9 cellular contexts compared by ENCODE assay signal in the genomic region with DNA sequence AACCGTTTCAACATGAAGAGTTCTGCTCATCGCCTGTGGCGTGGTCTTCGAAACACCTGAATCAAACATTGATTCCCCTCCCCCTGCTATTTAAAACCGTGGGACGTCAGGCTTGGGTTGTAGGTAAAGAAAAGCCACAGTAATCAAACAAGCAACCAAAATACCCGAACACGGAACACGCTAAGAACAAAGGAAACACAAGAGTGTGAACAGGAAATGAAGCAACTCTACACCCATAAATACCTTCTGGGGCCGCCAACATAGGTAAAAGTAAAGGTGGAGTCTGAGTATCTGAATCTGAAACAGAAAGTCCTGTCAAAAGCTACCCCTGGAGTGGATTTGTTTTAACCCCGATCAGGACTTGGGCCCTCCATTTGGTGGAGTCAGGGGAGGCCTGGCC. TPM values are rescaled to one million over a fixed set of nuclear protein-coding genes. Genes with fewer than 3 reads are reported as not detected.
DNase-seq lines count a peak whose midpoint lies in the region; TF ChIP-seq lines count a peak whose summit lies in the region.
"Not testable (repeated sequence)": the region's sequence is repeated elsewhere in the genome, so short reads cannot be mapped to it uniquely, and the experiment has no call there.
"Had no signal": no experiment of that assay in that cellular context is flagged by ENCODE, and none has a peak within 500 bp of the region (broad histone marks: within the 10 kb centered on the region; RNA-seq: fewer than 3 reads in every experiment).

No MANE protein-coding gene starts in this region.

- intact Hi-C loops in vagina (cut with DNase I) = not testable (repeated sequence)

- H3K9ac ChIP-seq in H9 (ENCODE audit: extremely low read depth, insufficient read length, low read length) = not testable (repeated sequence)
- peak overlapping the region; percentile 50 for H3K9ac ChIP-seq in mucosa of stomach (ENCODE audit: low read length)

- not testable (repeated sequence) for H3K79me2 ChIP-seq in H9 (ENCODE audit: insufficient read depth, low read length)

- H3K9me3 ChIP-seq in H9 (ENCODE audit: control insufficient read depth, low read depth, low read length); SJSA1 (replicated peaks); mucosa of stomach (ENCODE audit: control insufficient read depth, low read length); vagina: not testable (repeated sequence)

- H3K27me3 Mint-ChIP-seq in H9 (ENCODE audit: low read depth) = not testable (repeated sequence)

- not testable (repeated sequence) for DNase-seq in H9; SJSA1 (ENCODE audit: low read depth in 1 of 2, low spot score in 2 of 2); astrocyte of the spinal cord (ENCODE audit: low read depth, low spot score); fibroblast of mammary gland (ENCODE audit: low read depth); vagina (ENCODE audit: extremely low spot score in 2 of 2)
- peak; percentile 51 for DNase-seq in activated CD8-positive, alpha-beta memory T cell treated with anti-CD3 and anti-CD28 coated beads, Interleukin-2, amount 50 U/mL, for 1 hour (ENCODE audit: extremely low read depth)
- peak; percentile 35 for DNase-seq in stimulated activated CD4-positive, alpha-beta T cell treated with anti-CD3 and anti-CD28 coated beads, Interleukin-15, amount 100 ng/mL, for 24 hours

- H3K27me3 ChIP-seq in H9 (ENCODE audit: insufficient read depth, low read length); SJSA1 (replicated peaks); mucosa of stomach (ENCODE audit: control insufficient read depth, insufficient read depth, low read length); vagina: not testable (repeated sequence)

- not testable (repeated sequence) for H3K9me3 Mint-ChIP-seq in H9

- H2BK120ac ChIP-seq in H9 (ENCODE audit: low read depth, low read length, poor library complexity, severe bottlenecking) = not testable (repeated sequence)

- not testable (repeated sequence) for H3K4me2 ChIP-seq in H9 (ENCODE audit: insufficient read depth, insufficient read length, low read length)

- H3K14ac ChIP-seq in H9 (ENCODE audit: insufficient read depth, low read length) = not testable (repeated sequence)

- not testable (repeated sequence) for H3K27ac ChIP-seq in H9 (ENCODE audit: insufficient read length, low read depth, low read length)
- peak overlapping the region; percentile 64; the same call in 1 of the 2 replicates for H3K27ac ChIP-seq in SJSA1
- peak overlapping the region; percentile 71 for H3K27ac ChIP-seq in vagina

- H3K56ac ChIP-seq in H9 (ENCODE audit: insufficient read length, low read depth, low read length) = not testable (repeated sequence)

- H3K4me3 ChIP-seq in SJSA1 = peak overlapping the region; percentile 42
- peak overlapping the region; percentile 37 for H3K4me3 ChIP-seq in astrocyte of the spinal cord (ENCODE audit: low read depth, low read length)
- peak overlapping the region; percentile 34 for H3K4me3 ChIP-seq in fibroblast of mammary gland (ENCODE audit: control insufficient read depth, low read depth, low read length)
- not testable (repeated sequence) for H3K4me3 ChIP-seq in mucosa of stomach (ENCODE audit: low read length)
- peak overlapping the region; percentile 54 to 58 for H3K4me3 ChIP-seq in vagina

- H2AFZ ChIP-seq in H9 (ENCODE audit: low read length) = not testable (repeated sequence)

- not testable (repeated sequence) for H2BK20ac ChIP-seq in H9 (ENCODE audit: low read depth, low read length, poor library complexity, severe bottlenecking)

- peak overlapping the region; percentile 80 to 86 for H3K4me3 Mint-ChIP-seq in H9

- TF ChIP-seq POLR2A in vagina (IDR thresholded peaks at IDR 0.05) = not testable (repeated sequence)

- not testable (repeated sequence) for H3K36me3 ChIP-seq in SJSA1; mucosa of stomach (ENCODE audit: control insufficient read depth, insufficient read depth, low read length); vagina

- not testable (repeated sequence) for H4K91ac ChIP-seq in H9 (ENCODE audit: insufficient read length, low read depth, low read length)

- H3K4me1 Mint-ChIP-seq in H9 = not testable (repeated sequence)

- not testable (repeated sequence) for H2BK15ac ChIP-seq in H9 (ENCODE audit: low read depth, low read length)

- H3T11ph ChIP-seq in H9 (ENCODE audit: low read length) = not testable (repeated sequence)

- not testable (repeated sequence) for H4K5ac ChIP-seq in H9 (ENCODE audit: insufficient read length, low read depth, low read length)

- no CpG with 5 or more reads among the region's 11 CpGs for WGBS in H9 (ENCODE audit: extremely low coverage, insufficient read length, low lambda C conversion rate)

- H4K8ac ChIP-seq in H9 (replicated peaks; ENCODE audit: insufficient read length, low read depth, low read length) = not testable (repeated sequence)

- peak overlapping the region; percentile 76 to 97 (median 89); a peak in 4 of 7 replicates for H3K27ac Mint-ChIP-seq in H9

- H3K23me2 ChIP-seq in H9 (ENCODE audit: insufficient read length, low read depth, low read length, poor library complexity, severe bottlenecking) = not testable (repeated sequence)

- H4K20me1 ChIP-seq in H9 (ENCODE audit: control insufficient read depth, insufficient read depth, insufficient read length) = not testable (repeated sequence)

- H3K18ac ChIP-seq in H9 (ENCODE audit: insufficient read length, low read depth, low read length) = not testable (repeated sequence)

- not testable (repeated sequence) for H2AK5ac ChIP-seq in H9 (ENCODE audit: insufficient read length, low read length)

- H3K36me3 Mint-ChIP-seq in H9 (ENCODE audit: insufficient read depth in 1 of 3, low read depth in 3 of 3) = not testable (repeated sequence)

- in situ Hi-C loops in astrocyte of the spinal cord (cut with HindIII; ENCODE audit: low sequenced_read_pairs) = not testable (repeated sequence)

- H3K79me1 ChIP-seq in H9 (ENCODE audit: insufficient read depth, low read depth, low read length, poor library complexity, severe bottlenecking) = not testable (repeated sequence)

- H3K4me1 ChIP-seq in H9 (ENCODE audit: insufficient read depth, low read length); SJSA1 (replicated peaks); mucosa of stomach (ENCODE audit: control insufficient read depth, insufficient read depth, low read length); vagina: not testable (repeated sequence)

- H3K4ac ChIP-seq in H9 (ENCODE audit: low read depth, low read length) = not testable (repeated sequence)

- not testable (repeated sequence) for H3K23ac ChIP-seq in H9 (ENCODE audit: insufficient read length, low read depth, low read length)

- H2BK5ac ChIP-seq in H9 (ENCODE audit: insufficient read length, low read length) = not testable (repeated sequence)

- H2BK12ac ChIP-seq in H9 (ENCODE audit: insufficient read length, low read depth, low read length) = not testable (repeated sequence)

- not testable (repeated sequence) for TF ChIP-seq CTCF in H9 (conservative IDR thresholded peaks at IDR 0.05); astrocyte of the spinal cord (IDR thresholded peaks at IDR 0.05; ENCODE audit: low read depth, low read length); fibroblast of mammary gland (conservative IDR thresholded peaks at IDR 0.05; ENCODE audit: control insufficient read depth, insufficient read depth, low read depth, low read length); vagina (IDR thresholded peaks at IDR 0.05)

RNA-seq across cellular contexts. Expression of a gene that starts 24.7 kb away (rescaled TPM):
- total RNA-seq in H9 (2021) = not detected in 2 replicates
- not detected in 2 replicates for total RNA-seq in SJSA1 (2014; rRNA removed; shearing (Covaris generic))
- total RNA-seq in vagina = not detected
- total RNA-seq: left colon had no signal
